ENCODE assay signal across 12 cellular contexts in genomic region chr13:74306496-74306895, GRCh38.
DNase-seq lines count a peak whose midpoint lies in the region; ATAC-seq lines count a peak whose summit lies in the region.
"Had no signal": no experiment of that assay in that cellular context is flagged by ENCODE, and none has a peak within 500 bp of the region (broad histone marks: within the 10 kb centered on the region; RNA-seq: fewer than 3 reads in every experiment).

No MANE protein-coding gene starts in this region.

- no peak overlapping the region for H3K9ac ChIP-seq in adipocyte (ENCODE audit: low read length)

- no peaks in the 10 kb centered on the region for H3K9me3 ChIP-seq in adipocyte (ENCODE audit: control insufficient read depth, low read length)

- DNase-seq in NCI-H2107 treated with DMSO at 0.1 percent for 48 hours (lab: John Stamatoyannopoulos, UW; ENCODE audit: unreplicated experiment): peak; percentile 39
- DNase-seq in NCI-H2107 (lab: John Stamatoyannopoulos, UW): no peak
- DNase-seq in LHCN-M2 (ENCODE audit: low read depth): peak; percentile 70
- peak; percentile 69 for DNase-seq in adipocyte (ENCODE audit: low read depth)
- DNase-seq in left kidney (ENCODE audit: low read depth, low spot score): peak; percentile 80
- no peak for DNase-seq in stimulated activated naive CD4-positive, alpha-beta T cell (lab: John Stamatoyannopoulos, UW)
- no peak for DNase-seq in UCSD-AML1 (lab: John Stamatoyannopoulos, UW; ENCODE audit: unreplicated experiment)
- DNase-seq: activated T-cell treated with anti-CD3 and anti-CD28 coated beads, Interleukin-2, amount 50 U/mL, for 1 hour; naive B cell had no signal

- H3K36me3 ChIP-seq in adipocyte (ENCODE audit: control insufficient read depth, insufficient read depth, low read length, severe bottlenecking): no peaks in the 10 kb centered on the region

- ATAC-seq in GM21723 (IDR thresholded peaks at IDR 0.05; ENCODE audit: unreplicated experiment): no peak
- ATAC-seq: stimulated activated effector memory CD8-positive, alpha-beta T cell treated with anti-CD3 and anti-CD28 coated beads, Interleukin-12 subunit alpha, Interleukin-12 subunit beta, amount 100 ng/mL, for 72 hours had no signal

- no peaks in the 10 kb centered on the region for H3K4me1 ChIP-seq in adipocyte (ENCODE audit: control insufficient read depth, insufficient read depth, low read length)

- H3K4me3 ChIP-seq in adipocyte (ENCODE audit: low read length): no peak overlapping the region
- H3K4me3 ChIP-seq: coronary artery had no signal

- no peaks in the 10 kb centered on the region for H3K27me3 ChIP-seq in adipocyte (replicated peaks; ENCODE audit: control insufficient read depth, insufficient read depth, low read length)

Comparison
In these comparisons a context has a peak if more than half of its experiments do, and no peak if none do; other contexts are left out.
1. DNase-seq: peak in NCI-H2107 treated with DMSO at 0.1 percent for 48 hours (single experiment), LHCN-M2 (single experiment), adipocyte (single experiment) and left kidney (single experiment); none in NCI-H2107 (single experiment), stimulated activated naive CD4-positive, alpha-beta T cell (0 of 6) and UCSD-AML1 (single experiment).